8 cellular contexts compared by ENCODE assay signal in the genomic region with DNA sequence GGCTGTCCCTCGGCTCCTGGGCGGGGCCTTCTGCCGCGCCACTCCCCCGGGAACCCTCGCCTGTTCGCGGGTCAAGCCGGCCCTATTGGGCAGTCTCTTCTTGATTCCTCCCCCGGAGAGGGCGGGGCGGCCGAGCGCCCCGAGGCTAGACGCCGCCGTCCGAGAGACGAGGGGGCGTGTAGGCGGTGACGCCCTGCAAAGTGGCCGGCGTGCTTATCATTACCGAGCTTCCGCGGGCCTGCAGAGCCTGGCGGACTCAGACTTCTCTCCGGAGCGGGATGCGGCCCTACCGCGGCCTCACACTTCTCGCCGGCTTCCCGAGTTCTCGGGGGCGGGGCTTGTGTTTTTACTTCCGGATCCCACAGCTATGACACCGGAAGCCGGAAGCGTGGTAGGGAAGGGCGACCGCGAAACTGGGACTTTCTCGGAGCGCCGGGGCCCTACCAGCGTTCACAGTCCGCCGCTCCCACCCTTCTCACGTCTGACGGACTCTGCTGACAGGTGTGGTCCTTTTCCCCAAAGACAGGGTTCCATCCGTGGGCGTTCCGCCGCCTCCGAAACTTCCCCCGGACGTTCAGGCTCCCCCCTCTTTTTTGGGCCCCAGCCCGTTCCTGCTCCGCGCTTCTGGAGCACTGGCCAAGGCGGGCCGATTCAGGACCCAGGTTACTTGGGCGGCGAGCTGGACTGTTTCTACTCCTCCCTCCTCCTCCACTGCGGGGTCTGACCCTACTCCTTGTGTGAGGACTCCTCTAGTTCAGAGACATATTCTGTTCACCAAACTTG. TPM values are rescaled to one million over a fixed set of nuclear protein-coding genes. Genes with fewer than 3 reads are reported as not detected.
DNase-seq lines count a peak whose midpoint lies in the region; ATAC-seq and TF ChIP-seq lines count a peak whose summit lies in the region.

A gene with protein sequence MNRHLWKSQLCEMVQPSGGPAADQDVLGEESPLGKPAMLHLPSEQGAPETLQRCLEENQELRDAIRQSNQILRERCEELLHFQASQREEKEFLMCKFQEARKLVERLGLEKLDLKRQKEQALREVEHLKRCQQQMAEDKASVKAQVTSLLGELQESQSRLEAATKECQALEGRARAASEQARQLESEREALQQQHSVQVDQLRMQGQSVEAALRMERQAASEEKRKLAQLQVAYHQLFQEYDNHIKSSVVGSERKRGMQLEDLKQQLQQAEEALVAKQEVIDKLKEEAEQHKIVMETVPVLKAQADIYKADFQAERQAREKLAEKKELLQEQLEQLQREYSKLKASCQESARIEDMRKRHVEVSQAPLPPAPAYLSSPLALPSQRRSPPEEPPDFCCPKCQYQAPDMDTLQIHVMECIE (plus strand): TSS at position 376 of the 783 bp plus-strand sequence. CDS start 4,383 bp downstream, outside the sequence.

- peak within 1 kb of the TSS; percentile 97 for H3K4me3 Mint-ChIP-seq in activated naive CD4-positive, alpha-beta T cell treated with anti-CD3 and anti-CD28 coated beads for 36 hours

- H3K36me3 ChIP-seq in gastroesophageal sphincter, result peaks cover 0 to 4% of the 10 kb centered on the region in 2 donors
- no peaks in the 10 kb centered on the region for H3K36me3 ChIP-seq in suprapubic skin

- peak; percentile 94 for DNase-seq in GM03348 (ENCODE audit: low spot score)
- peak; percentile 48 for DNase-seq in HFF-Myc (ENCODE audit: extremely low read depth, low read depth)
- DNase-seq in NAMALWA (ENCODE audit: low spot score), result peak; percentile 89
- peak; percentile 89 for DNase-seq in SK-N-DZ (ENCODE audit: low spot score)
- peak; percentile 93 for DNase-seq in activated naive CD4-positive, alpha-beta T cell treated with anti-CD3 and anti-CD28 coated beads for 36 hours
- peak; percentile 41 to 91 (median 83) for DNase-seq in nucleus accumbens (lab: John Stamatoyannopoulos, UW)
- peak; percentile 94 for DNase-seq in suprapubic skin (ENCODE audit: low spot score in 2 of 2)

- peak within 1 kb of the TSS; percentile 76 to 90 (median 88) for H3K27ac ChIP-seq in gastroesophageal sphincter
- H3K27ac ChIP-seq in suprapubic skin, result peak within 1 kb of the TSS; percentile 92

- H3K9me3 Mint-ChIP-seq in activated naive CD4-positive, alpha-beta T cell treated with anti-CD3 and anti-CD28 coated beads for 36 hours, result no peaks in the 10 kb centered on the region

- no peaks in the 10 kb centered on the region for H3K27me3 ChIP-seq in gastroesophageal sphincter
- no peaks in the 10 kb centered on the region for H3K27me3 ChIP-seq in suprapubic skin

- intact Hi-C loops in activated naive CD4-positive, alpha-beta T cell treated with anti-CD3 and anti-CD28 coated beads for 36 hours (cut with micrococcal nuclease), result loop anchor here (1.0 to 2.0 kb wide), 3 partner anchors 21 to 215 kb away; a partner anchor contains a TSS

- H3K36me3 Mint-ChIP-seq in activated naive CD4-positive, alpha-beta T cell treated with anti-CD3 and anti-CD28 coated beads for 36 hours (ENCODE audit: low read depth), result peaks cover 9% of the 10 kb centered on the region

- no peak for TF ChIP-seq EP300 in gastroesophageal sphincter (IDR thresholded peaks at IDR 0.05)
- TF ChIP-seq EP300 in suprapubic skin (IDR thresholded peaks at IDR 0.05), result no peak

- H3K27ac Mint-ChIP-seq in activated naive CD4-positive, alpha-beta T cell treated with anti-CD3 and anti-CD28 coated beads for 36 hours, result peak within 1 kb of the TSS; percentile 96

- no peak for TF ChIP-seq POLR2A in gastroesophageal sphincter (IDR thresholded peaks at IDR 0.05)
- peak in 1 of 2 donors; percentile 36 for TF ChIP-seq POLR2A in suprapubic skin (IDR thresholded peaks at IDR 0.05)

- H3K4me1 ChIP-seq in gastroesophageal sphincter (peaks cover 0 to 41% (median 0%) of the 10 kb centered on the region in 3 donors), suprapubic skin (peaks cover 35% of the 10 kb centered on the region)

- H3K4me3 ChIP-seq in HFF-Myc (replicated peaks; ENCODE audit: low read depth, low read length) (peak within 1 kb of the TSS; percentile 81), gastroesophageal sphincter (peak within 1 kb of the TSS; percentile 69 to 70), suprapubic skin (peak within 1 kb of the TSS; percentile 67)

- peaks cover 63% of the 10 kb centered on the region for H3K4me1 Mint-ChIP-seq in activated naive CD4-positive, alpha-beta T cell treated with anti-CD3 and anti-CD28 coated beads for 36 hours (ENCODE audit: low read depth)

- CTCF ChIA-PET in activated naive CD4-positive, alpha-beta T cell treated with anti-CD3 and anti-CD28 coated beads for 36 hours (lab: Charles Lee), result interaction anchor here (0.6 kb wide), 1 partner anchor 9 kb away, joined by 3 read pairs; no protein-coding TSS in a partner anchor

- H3K9me3 ChIP-seq in gastroesophageal sphincter (no peaks in the 10 kb centered on the region), suprapubic skin (no peaks in the 10 kb centered on the region)

- H3K27me3 Mint-ChIP-seq in activated naive CD4-positive, alpha-beta T cell treated with anti-CD3 and anti-CD28 coated beads for 36 hours (ENCODE audit: low read depth), result no peaks in the 10 kb centered on the region

- ATAC-seq in gastroesophageal sphincter, result peak; percentile 93

- WGBS in gastroesophageal sphincter (ENCODE audit: low coverage in 1 of 2), 2 donors, result 0 to 26% methylated on average over 1 to 13 of the region's 69 CpGs
- 52% methylated on average over 34 of the region's 69 CpGs for WGBS in suprapubic skin

- TF ChIP-seq CTCF in HFF-Myc (IDR thresholded peaks at IDR 0.05; ENCODE audit: low read depth, low read length, missing control alignments) (no peak), gastroesophageal sphincter (IDR thresholded peaks at IDR 0.05) (no peak), suprapubic skin (IDR thresholded peaks at IDR 0.05) (no peak)

RNA-seq across cellular contexts. Expression of the gene that starts here (rescaled TPM):
- 18.5 and 33.3 TPM in 2 replicates for polyA plus RNA-seq in SK-N-DZ (2014; cell fraction: cytosol; rRNA removed)
- polyA plus RNA-seq in SK-N-DZ (2014; cell fraction: nucleus; rRNA removed), result 34.1 and 38.3 TPM in 2 replicates
- 10 to 100 TPM; 42.2 to 42.6 TPM for total RNA-seq in activated naive CD4-positive, alpha-beta T cell treated with anti-CD3 and anti-CD28 coated beads for 36 hours
- total RNA-seq in gastroesophageal sphincter (10 to 100 TPM; 14.0 to 22.6 (median 15.2) TPM), suprapubic skin (10 to 100 TPM; 13.1 to 18.3 (median 15.3) TPM)

Comparison
In these comparisons a context has a peak if more than half of its experiments do, and no peak if none do; other contexts are left out.
1. Peak in every context shown above with its lines: DNase-seq, ATAC-seq, H3K4me3 ChIP-seq and H3K27ac ChIP-seq.